Comparison of ENCODE assay signal across 22 cellular contexts in genomic region chr2:2021995-2022394, GRCh38.
"Had no signal": no experiment of that assay in that cellular context is flagged by ENCODE, and none has a peak within 500 bp of the region (broad histone marks: within the 10 kb centered on the region; RNA-seq: fewer than 3 reads in every experiment).

No MANE protein-coding gene starts in this region.

- H3K27ac ChIP-seq: gastrocnemius medialis, parathyroid adenoma, testis, tibial artery had no signal

- H3K27me3 Mint-ChIP-seq: effector memory CD8-positive, alpha-beta T cell; memory B cell; stimulated activated naive CD8-positive, alpha-beta T cell treated with anti-CD3 and anti-CD28 coated beads, Interleukin-15, amount 100 ng/mL, for 72 hours had no signal

- H3K36me3 Mint-ChIP-seq: memory B cell, natural killer cell, type B pancreatic cell had no signal

- H3K9me3 Mint-ChIP-seq: dendritic cell treated with granulocyte-macrophage colony-stimulating factor and Interleukin-4, amounts not matched to agents 40 ng/mL and 50 ng/mL, for 4 days; memory B cell; natural killer cell had no signal

- H3K27me3 ChIP-seq: gastrocnemius medialis, testis had no signal

- H3K4me3 ChIP-seq: gastrocnemius medialis, lung, smooth muscle cell, testis, tibial artery had no signal

- H3K9me3 ChIP-seq: gastrocnemius medialis, testis, tibial artery had no signal

- H3K9ac ChIP-seq: parathyroid adenoma had no signal

- H3K27ac Mint-ChIP-seq: dendritic cell treated with granulocyte-macrophage colony-stimulating factor and Interleukin-4, amounts not matched to agents 40 ng/mL and 50 ng/mL, for 4 days; effector memory CD8-positive, alpha-beta T cell; memory B cell; natural killer cell; progenitor cell of endocrine pancreas; stimulated activated naive CD8-positive, alpha-beta T cell treated with anti-CD3 and anti-CD28 coated beads, Interleukin-15, amount 100 ng/mL, for 72 hours; type B pancreatic cell had no signal

- H3K4me1 Mint-ChIP-seq: memory B cell; natural killer cell; stimulated activated naive CD8-positive, alpha-beta T cell treated with anti-CD3 and anti-CD28 coated beads, Interleukin-15, amount 100 ng/mL, for 72 hours had no signal

- H3K4me3 Mint-ChIP-seq: dendritic cell treated with granulocyte-macrophage colony-stimulating factor and Interleukin-4, amounts not matched to agents 40 ng/mL and 50 ng/mL, for 4 days; effector memory CD8-positive, alpha-beta T cell; memory B cell; natural killer cell; stimulated activated naive CD8-positive, alpha-beta T cell treated with anti-CD3 and anti-CD28 coated beads, Interleukin-15, amount 100 ng/mL, for 72 hours; type B pancreatic cell had no signal

- ATAC-seq: effector memory CD8-positive, alpha-beta T cell; gastrocnemius medialis; left lobe of liver; natural killer cell; sciatic nerve; stimulated activated naive CD8-positive, alpha-beta T cell treated with anti-CD3 and anti-CD28 coated beads, Interleukin-15, amount 100 ng/mL, for 72 hours had no signal

- DNase-seq: cerebellar nuclear complex; effector memory CD8-positive, alpha-beta T cell; gastrocnemius medialis; kidney; natural killer cell; stimulated activated CD4-positive, alpha-beta T cell treated with anti-CD3 and anti-CD28 coated beads, Interleukin-12 subunit alpha, Interleukin-12 subunit beta, amount 100 ng/mL, for 4 hours; stimulated activated CD4-positive, alpha-beta T cell treated with anti-CD3 and anti-CD28 coated beads, Interleukin-1b, Interleukin-23, amount 100 ng/mL, for 48 hours; stimulated activated CD4-positive, alpha-beta T cell treated with anti-CD3 and anti-CD28 coated beads, Interleukin-4, amount 100 ng/mL, for 1 hour; stimulated activated CD8-positive, alpha-beta memory T cell treated with anti-CD3 and anti-CD28 coated beads, Interleukin-4, amount 100 ng/mL, for 48 hours; stimulated activated naive CD4-positive, alpha-beta T cell; stimulated activated naive CD8-positive, alpha-beta T cell treated with anti-CD3 and anti-CD28 coated beads, Interleukin-15, amount 100 ng/mL, for 72 hours; testis; tibial artery had no signal

- H3K36me3 ChIP-seq: gastrocnemius medialis, tibial artery had no signal

- H3K4me1 ChIP-seq: gastrocnemius medialis, parathyroid adenoma, testis, tibial artery had no signal
